In the genomic region with DNA sequence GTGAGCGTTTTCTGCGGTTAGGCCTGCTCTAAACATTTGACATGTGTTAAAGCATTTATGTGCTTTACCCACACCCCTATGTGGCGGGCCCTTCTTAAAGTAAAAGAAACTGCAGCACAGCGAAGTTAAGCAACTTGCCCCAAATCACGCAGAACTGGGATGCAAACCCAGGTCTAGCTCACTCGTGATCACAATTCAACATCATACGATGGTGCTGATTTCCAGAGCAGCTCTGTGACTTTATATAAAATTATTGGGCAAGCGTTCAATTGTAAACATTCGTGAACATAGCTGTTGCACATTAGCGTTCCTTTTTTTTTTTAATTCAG, we compare ENCODE assay signal across 2 cellular contexts.
A peak's percentile ranks its signal among the peaks of the same experiment; 100 is the strongest.
TF ChIP-seq lines count a peak whose summit lies in the region.

No MANE protein-coding gene starts in this region.

TF ChIP-seq in K562, 482 proteins besides CTCF, POLR2A, EP300 and RAD21:
- TF ChIP-seq, protein P1, sequence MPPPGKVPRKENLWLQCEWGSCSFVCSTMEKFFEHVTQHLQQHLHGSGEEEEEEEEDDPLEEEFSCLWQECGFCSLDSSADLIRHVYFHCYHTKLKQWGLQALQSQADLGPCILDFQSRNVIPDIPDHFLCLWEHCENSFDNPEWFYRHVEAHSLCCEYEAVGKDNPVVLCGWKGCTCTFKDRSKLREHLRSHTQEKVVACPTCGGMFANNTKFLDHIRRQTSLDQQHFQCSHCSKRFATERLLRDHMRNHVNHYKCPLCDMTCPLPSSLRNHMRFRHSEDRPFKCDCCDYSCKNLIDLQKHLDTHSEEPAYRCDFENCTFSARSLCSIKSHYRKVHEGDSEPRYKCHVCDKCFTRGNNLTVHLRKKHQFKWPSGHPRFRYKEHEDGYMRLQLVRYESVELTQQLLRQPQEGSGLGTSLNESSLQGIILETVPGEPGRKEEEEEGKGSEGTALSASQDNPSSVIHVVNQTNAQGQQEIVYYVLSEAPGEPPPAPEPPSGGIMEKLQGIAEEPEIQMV (tag; conservative IDR thresholded peaks at IDR 0.05; ENCODE audit: low read depth): no peak
- TF ChIP-seq CHD4 (IDR thresholded peaks at IDR 0.05; ENCODE audit: insufficient read depth, insufficient replicate concordance, low read depth, low read length, poor library complexity, severe bottlenecking) (peak; percentile 29), CEBPG (CRISPR knock-in tag; IDR thresholded peaks at IDR 0.05) (peak; percentile 37; the same call in 1 of the 2 replicates), CEBPG (tag; conservative IDR thresholded peaks at IDR 0.05 in 1 of 2, IDR thresholded peaks at IDR 0.05 in 1 of 2) (peak in 1 of 2 experiments; percentile 22; a peak in 1 of 4 replicates), TRIM28 (IDR thresholded peaks at IDR 0.05) (0 out of 2 replicates have a peak, but pooled peaks have one; percentile 13), NFRKB (IDR thresholded peaks at IDR 0.05; ENCODE audit: low read depth) (0 out of 2 replicates have a peak, but pooled peaks have one; percentile 37), RHOXF2B (CRISPR knock-in tag; conservative IDR thresholded peaks at IDR 0.05) (no peak), CHD1 (IDR thresholded peaks at IDR 0.05; ENCODE audit: low read length) (peak; percentile 67), ZNF12 (CRISPR knock-in tag; IDR thresholded peaks at IDR 0.05) (0 out of 2 replicates have a peak, but pooled peaks have one; percentile 2)

TF ChIP-seq in HepG2, 621 proteins besides CTCF, POLR2A, EP300 and RAD21:
- TF ChIP-seq ZNF670 (CRISPR knock-in tag; IDR thresholded peaks at IDR 0.05; ENCODE audit: borderline replicate concordance) (0 out of 2 replicates have a peak, but pooled peaks have one; percentile 17), ZKSCAN5 (CRISPR knock-in tag; IDR thresholded peaks at IDR 0.05) (no peak)
